ENCODE assay signal across 16 cellular contexts in genomic region chr15:27070816-27071215, GRCh38.
"Had no signal": no experiment of that assay in that cellular context is flagged by ENCODE, and none has a peak within 500 bp of the region (broad histone marks: within the 10 kb centered on the region; RNA-seq: fewer than 3 reads in every experiment).

No MANE protein-coding gene starts in this region.

- H3K36me3 ChIP-seq: ascending aorta, gastrocnemius medialis, heart left ventricle, thyroid gland had no signal

- H3K27me3 ChIP-seq: ascending aorta, gastrocnemius medialis, heart left ventricle, thyroid gland had no signal

- DNase-seq: activated CD4-positive, alpha-beta T cell treated with anti-CD3 and anti-CD28 coated beads for 1 hour; activated gamma-delta T cell; gastrocnemius medialis; heart left ventricle; mesenchymal stem cell; naive thymus-derived CD4-positive, alpha-beta T cell; psoas muscle; right cardiac atrium; stimulated activated CD4-positive, alpha-beta T cell treated with anti-CD3 and anti-CD28 coated beads, Interleukin-2, amount 100 ng/mL, for 24 hours; stimulated activated naive CD4-positive, alpha-beta T cell treated with Interleukin-2 at 50 U/mL for 16 hours; thyroid gland had no signal

- H3K9me3 ChIP-seq: gastrocnemius medialis, thyroid gland had no signal

- H3K4me1 Mint-ChIP-seq: activated naive CD4-positive, alpha-beta T cell treated with anti-CD3 and anti-CD28 coated beads, Interleukin-2, amount 50 U/mL, for 24 hours; central memory CD8-positive, alpha-beta T cell; naive thymus-derived CD4-positive, alpha-beta T cell had no signal

- H3K4me1 ChIP-seq: ascending aorta, gastrocnemius medialis, heart left ventricle, psoas muscle, thyroid gland had no signal

- H3K4me3 Mint-ChIP-seq: activated naive CD4-positive, alpha-beta T cell treated with anti-CD3 and anti-CD28 coated beads, Interleukin-2, amount 50 U/mL, for 24 hours; central memory CD8-positive, alpha-beta T cell; naive thymus-derived CD4-positive, alpha-beta T cell had no signal

- H3K27ac ChIP-seq: ascending aorta, coronary artery, gastrocnemius medialis, heart left ventricle, psoas muscle, thyroid gland, VCaP had no signal

- ATAC-seq: gastrocnemius medialis; heart left ventricle; naive thymus-derived CD4-positive, alpha-beta T cell; psoas muscle; right cardiac atrium had no signal

- H3K27me3 Mint-ChIP-seq: activated naive CD4-positive, alpha-beta T cell treated with anti-CD3 and anti-CD28 coated beads, Interleukin-2, amount 50 U/mL, for 24 hours; central memory CD8-positive, alpha-beta T cell; naive thymus-derived CD4-positive, alpha-beta T cell had no signal

- H3K4me3 ChIP-seq: ascending aorta, coronary artery, gastrocnemius medialis, heart left ventricle, psoas muscle, thyroid gland had no signal

- H3K27ac Mint-ChIP-seq: activated naive CD4-positive, alpha-beta T cell treated with anti-CD3 and anti-CD28 coated beads, Interleukin-2, amount 50 U/mL, for 24 hours; naive thymus-derived CD4-positive, alpha-beta T cell had no signal
